ENCODE assay signal across 9 cellular contexts in the genomic region with DNA sequence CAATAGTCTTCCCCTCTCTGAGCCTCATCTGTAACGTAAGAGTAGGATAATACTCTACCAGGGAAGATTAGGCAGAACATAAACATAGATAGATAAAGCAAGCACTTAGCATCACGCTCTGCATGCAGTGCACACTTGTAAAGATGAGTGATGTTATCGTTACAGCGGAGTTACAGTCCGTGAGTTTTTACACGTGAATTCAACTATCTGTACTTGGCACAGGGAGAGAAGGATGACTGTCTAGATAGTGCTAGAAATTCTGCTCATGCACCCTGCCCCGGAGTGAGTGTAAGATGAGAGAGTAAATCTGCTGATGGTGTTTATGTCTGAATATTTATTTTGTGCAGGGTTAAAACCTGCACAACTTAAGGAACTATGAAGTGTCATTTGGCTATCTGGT. TPM values are rescaled to one million over a fixed set of nuclear protein-coding genes. Genes with fewer than 3 reads are reported as not detected.
"Had no signal": no experiment of that assay in that cellular context is flagged by ENCODE, and none has a peak within 500 bp of the region (broad histone marks: within the 10 kb centered on the region; RNA-seq: fewer than 3 reads in every experiment).

No MANE protein-coding gene starts in this region.

- FAIRE-seq: H54, HepG2 had no signal

- H2AFZ ChIP-seq: GM23248 had no signal

- H3K9ac ChIP-seq: GM23248, KMS-11 had no signal

- H3K4me3 ChIP-seq: GM23248 had no signal

- H3K4me3 Mint-ChIP-seq: H9 had no signal

- H3K4me1 Mint-ChIP-seq: H9 had no signal

- DNase-seq: GM23248, GOT3, H9, HCEC 1CT, KBM-7 had no signal

- ATAC-seq: HepG2 had no signal

- H3K27ac ChIP-seq: GM23248, HL-60, KMS-11 had no signal

- H3K4me2 ChIP-seq: KMS-11 had no signal

RNA-seq across cellular contexts. Expression of a gene that starts 35.8 kb away (rescaled TPM):
- total RNA-seq: HepG2 had no signal

RNA-seq across cellular contexts. Expression of a gene that starts 56.3 kb away (rescaled TPM):
- total RNA-seq: GM23248, HepG2 had no signal
- polyA plus RNA-seq: GM23248, HepG2 had no signal
